Comparison of ENCODE assay signal across 23 cellular contexts in genomic region chr22:26038365-26038764, GRCh38.
"Had no signal": no experiment of that assay in that cellular context is flagged by ENCODE, and none has a peak within 500 bp of the region (broad histone marks: within the 10 kb centered on the region; RNA-seq: fewer than 3 reads in every experiment).

No MANE protein-coding gene starts in this region.

- H3K4me1 ChIP-seq: foreskin keratinocyte, neural progenitor cell, prostate gland, right atrium auricular region, tibial artery, uterus had no signal

- ATAC-seq: activated CD8-positive, alpha-beta T cell treated with anti-CD3 and anti-CD28 coated beads for 36 hours; effector memory CD8-positive, alpha-beta T cell; foreskin keratinocyte; mucosa of descending colon; naive thymus-derived CD4-positive, alpha-beta T cell; stimulated activated naive CD8-positive, alpha-beta T cell treated with anti-CD3 and anti-CD28 coated beads, Interleukin-15, Interleukin-2, amounts not matched to agents 100 U/mL and 50 U/mL, for 24 hours had no signal

- H2AFZ ChIP-seq: neural progenitor cell had no signal

- H3K4me1 Mint-ChIP-seq: activated CD4-positive, alpha-beta T cell treated with anti-CD3 and anti-CD28 coated beads, Interleukin-2, amount 10 ng/mL, durations not matched to agents 24 days and 14 days; memory B cell; naive thymus-derived CD4-positive, alpha-beta T cell had no signal

- H3K27ac Mint-ChIP-seq: activated CD4-positive, alpha-beta T cell treated with anti-CD3 and anti-CD28 coated beads, Interleukin-2, amount 10 ng/mL, durations not matched to agents 24 days and 14 days; activated CD8-positive, alpha-beta T cell treated with anti-CD3 and anti-CD28 coated beads for 36 hours; activated naive CD4-positive, alpha-beta T cell treated with anti-CD3 and anti-CD28 coated beads for 36 hours; activated T-helper 2 cell treated with anti-CD3 and anti-CD28 coated beads, Interferon-gamma antibody, Interleukin-2, Interleukin-4, amounts not matched to agents 10 μg/mL and 5 μg/mL and 100 μg/mL, durations not matched to agents 14 hours and 24 hours and 36 hours; brain; effector memory CD8-positive, alpha-beta T cell; memory B cell; naive thymus-derived CD4-positive, alpha-beta T cell; neural progenitor cell had no signal

- H3K9me3 Mint-ChIP-seq: effector memory CD8-positive, alpha-beta T cell had no signal

- H3K4me2 ChIP-seq: neural progenitor cell had no signal

- H3K27me3 ChIP-seq: foreskin keratinocyte, neural progenitor cell, right atrium auricular region, tibial artery, uterus had no signal

- H3K36me3 Mint-ChIP-seq: brain, neural progenitor cell had no signal

- H3K4me3 Mint-ChIP-seq: activated CD4-positive, alpha-beta T cell treated with anti-CD3 and anti-CD28 coated beads, Interleukin-2, amount 10 ng/mL, durations not matched to agents 24 days and 14 days; activated CD8-positive, alpha-beta T cell treated with anti-CD3 and anti-CD28 coated beads for 36 hours; activated naive CD4-positive, alpha-beta T cell treated with anti-CD3 and anti-CD28 coated beads for 36 hours; brain; effector memory CD8-positive, alpha-beta T cell; memory B cell; naive thymus-derived CD4-positive, alpha-beta T cell; neural progenitor cell had no signal

- DNase-seq: activated CD4-positive, alpha-beta T cell treated with anti-CD3 and anti-CD28 coated beads, Interleukin-2, amount 10 ng/mL, durations not matched to agents 24 days and 14 days; activated CD4-positive, CD25-positive, alpha-beta regulatory T cell; activated CD8-positive, alpha-beta T cell treated with anti-CD3 and anti-CD28 coated beads for 36 hours; activated naive CD4-positive, alpha-beta T cell treated with anti-CD3 and anti-CD28 coated beads for 36 hours; activated T-cell treated with anti-CD3 and anti-CD28 coated beads, Interleukin-2, amount 50 U/mL, for 1 hour; caudate nucleus; effector memory CD8-positive, alpha-beta T cell; foreskin keratinocyte; hippocampal formation; mucosa of descending colon; naive thymus-derived CD4-positive, alpha-beta T cell; stimulated activated naive CD8-positive, alpha-beta T cell treated with anti-CD3 and anti-CD28 coated beads, Interleukin-15, Interleukin-2, amounts not matched to agents 100 U/mL and 50 U/mL, for 24 hours; substantia nigra; T-helper 9 cell; tibial artery; uterus had no signal

- H3K36me3 ChIP-seq: neural progenitor cell, prostate gland, right atrium auricular region, tibial artery, uterus had no signal

- H3K4me3 ChIP-seq: mucosa of descending colon, neural progenitor cell, prostate gland, right atrium auricular region, tibial artery, uterus had no signal

- H3K27me3 Mint-ChIP-seq: activated CD4-positive, alpha-beta T cell treated with anti-CD3 and anti-CD28 coated beads, Interleukin-2, amount 10 ng/mL, durations not matched to agents 24 days and 14 days; activated CD8-positive, alpha-beta T cell treated with anti-CD3 and anti-CD28 coated beads for 36 hours had no signal

- H3K27ac ChIP-seq: epithelial cell of prostate, foreskin keratinocyte, neural progenitor cell, prostate gland, right atrium auricular region, tibial artery, uterus had no signal
